Comparison of ENCODE assay signal across 8 cellular contexts in the genomic region with DNA sequence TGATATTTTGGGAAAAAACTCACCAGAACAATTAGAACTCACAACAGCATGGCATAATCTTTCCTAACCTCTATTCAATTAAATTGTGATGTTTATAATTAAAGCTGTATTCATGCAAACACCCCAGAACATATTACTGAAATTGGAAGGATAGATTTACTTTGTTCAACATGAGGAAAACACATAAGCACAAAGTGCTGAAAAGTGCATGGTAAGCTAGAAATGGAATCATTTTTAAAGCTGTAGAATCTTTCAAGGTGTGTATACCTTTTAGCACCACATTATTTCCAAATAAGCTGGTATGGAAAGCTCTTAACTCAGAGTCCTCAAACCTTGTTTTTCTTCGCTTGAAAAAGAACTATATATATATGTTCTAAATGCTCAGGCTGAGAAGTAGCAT.
"Had no signal": no experiment of that assay in that cellular context is flagged by ENCODE, and none has a peak within 500 bp of the region (broad histone marks: within the 10 kb centered on the region; RNA-seq: fewer than 3 reads in every experiment).

No MANE protein-coding gene starts in this region.

- ATAC-seq: GM12878 had no signal

- FAIRE-seq: G401.6, GM12878, GM12891, GM12892, GM18507, GM19239 had no signal

- DNase-seq: GDM1, GF-D8 had no signal

- H3K4me3 ChIP-seq: GM12878 had no signal
